22 cellular contexts compared by ENCODE assay signal in the genomic region with DNA sequence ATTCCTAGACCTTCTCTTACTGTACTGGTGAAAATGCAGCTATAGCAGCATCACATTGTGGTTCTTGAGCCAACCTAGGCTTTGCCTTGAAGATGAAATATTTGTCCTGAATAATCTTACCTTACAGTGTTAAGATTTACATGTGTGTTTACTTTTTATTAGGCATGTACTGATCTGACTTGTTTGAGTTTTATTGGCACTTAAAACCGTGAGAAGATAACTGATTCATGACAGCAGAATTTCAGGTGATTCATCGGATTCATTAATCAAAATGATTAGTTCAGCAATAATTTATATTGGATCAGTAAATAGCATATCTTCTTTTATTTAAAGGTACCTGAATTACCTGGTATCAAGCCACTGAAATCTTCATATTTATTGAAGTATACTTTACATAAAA.
"Had no signal": no experiment of that assay in that cellular context is flagged by ENCODE, and none has a peak within 500 bp of the region (broad histone marks: within the 10 kb centered on the region; RNA-seq: fewer than 3 reads in every experiment).

No MANE protein-coding gene starts in this region.

- H3K9me3 ChIP-seq: Peyer's patch had no signal

- H3K4me1 ChIP-seq: Peyer's patch had no signal

- H3K27ac ChIP-seq: brain microvascular endothelial cell, Peyer's patch had no signal

- H3K4me3 ChIP-seq: Peyer's patch had no signal

- ATAC-seq: activated CD4-positive, CD25-positive, alpha-beta regulatory T cell treated with anti-CD3 and anti-CD28 coated beads, Interleukin-2, amount 50 U/mL, for 24 hours; activated CD8-positive, alpha-beta T cell treated with anti-CD3 and anti-CD28 coated beads for 36 hours; activated T-cell treated with anti-CD3 and anti-CD28 coated beads, Interleukin-2, amount 50 U/mL, for 72 hours had no signal

- H3K36me3 ChIP-seq: brain microvascular endothelial cell, Peyer's patch had no signal

- H3K27me3 ChIP-seq: brain microvascular endothelial cell, Peyer's patch had no signal

- DNase-seq: activated CD4-positive, alpha-beta T cell treated with anti-CD3 and anti-CD28 coated beads for 4 hours; activated CD8-positive, alpha-beta memory T cell treated with anti-CD3 and anti-CD28 coated beads, Interleukin-2, amount 50 U/mL, for 4 hours; activated CD8-positive, alpha-beta T cell treated with anti-CD3 and anti-CD28 coated beads for 36 hours; activated gamma-delta T cell treated with Interleukin-2 at 50 U/mL for 16 hours; activated naive CD4-positive, alpha-beta T cell treated with anti-CD3 and anti-CD28 coated beads, Interleukin-2, amount 10 ng/mL, durations not matched to agents 7 days and 5 days; activated naive CD8-positive, alpha-beta T cell treated with anti-CD3 and anti-CD28 coated beads for 36 hours; activated T-cell treated with anti-CD3 and anti-CD28 coated beads, Interleukin-2, amount 50 U/mL, for 72 hours; brain microvascular endothelial cell; Kasumi-1; KBM-7; NCI-H1092; NCI-H1417 treated with DMSO at 0.1 percent for 48 hours; NCI-H1694; NCI-H2029; NCI-H345; NCI-H510A; NCI-H526 treated with DMSO at 0.1 percent for 48 hours; NCI-H82; OCI-M1; Peyer's patch; SHP77 treated with DMSO at 0.1 percent for 48 hours had no signal
